In the genomic region with DNA sequence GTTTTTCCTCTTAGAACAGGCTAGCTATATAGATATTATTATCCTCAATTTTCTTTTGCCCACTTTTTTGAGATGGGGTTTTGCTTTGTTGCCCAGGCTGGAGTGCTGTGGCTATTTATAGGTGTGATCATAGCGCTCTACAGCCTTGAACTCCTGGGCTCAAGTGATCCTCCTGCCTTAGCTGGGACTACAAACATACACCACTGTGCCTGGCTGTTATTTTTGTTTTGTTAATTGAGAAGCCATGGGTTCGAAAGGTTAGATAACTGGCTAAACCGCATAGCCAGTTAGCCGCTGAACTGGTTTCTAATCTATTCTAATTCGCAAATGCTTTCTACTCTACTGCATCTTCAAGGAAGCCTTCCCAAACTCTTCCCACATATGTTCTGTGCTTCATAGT, we compare ENCODE assay signal across 26 cellular contexts.
"Had no signal": no experiment of that assay in that cellular context is flagged by ENCODE, and none has a peak within 500 bp of the region (broad histone marks: within the 10 kb centered on the region; RNA-seq: fewer than 3 reads in every experiment).

No MANE protein-coding gene starts in this region.

- H3K27ac Mint-ChIP-seq: activated CD4-positive, alpha-beta T cell treated with anti-CD3 and anti-CD28 coated beads, Interleukin-2, amount 10 ng/mL, durations not matched to agents 7 days and 5 days; activated CD8-positive, alpha-beta T cell treated with anti-CD3 and anti-CD28 coated beads for 36 hours; activated naive CD4-positive, alpha-beta T cell treated with anti-CD3 and anti-CD28 coated beads for 36 hours; activated naive CD4-positive, alpha-beta T cell treated with anti-CD3 and anti-CD28 coated beads, Interleukin-2, amount 50 U/mL, for 24 hours; activated naive CD8-positive, alpha-beta T cell treated with anti-CD3 and anti-CD28 coated beads for 36 hours; activated naive CD8-positive, alpha-beta T cell treated with anti-CD3 and anti-CD28 coated beads, Interleukin-2, amount 50 U/mL, for 24 hours; activated T-helper 17 cell treated with anti-CD3 and anti-CD28 coated beads, Interleukin-2, amount 50 U/mL, for 72 hours had no signal

- H3K36me3 ChIP-seq: adrenal gland, colonic mucosa had no signal

- H3K4me3 ChIP-seq: adrenal gland, body of pancreas, colonic mucosa had no signal

- H3K4me1 ChIP-seq: adrenal gland, body of pancreas, colonic mucosa had no signal

- H3K9me3 ChIP-seq: adrenal gland, body of pancreas, colonic mucosa had no signal

- H3K27me3 Mint-ChIP-seq: activated CD4-positive, alpha-beta T cell treated with anti-CD3 and anti-CD28 coated beads, Interleukin-2, amount 10 ng/mL, durations not matched to agents 7 days and 5 days; activated CD8-positive, alpha-beta T cell treated with anti-CD3 and anti-CD28 coated beads for 36 hours; activated naive CD4-positive, alpha-beta T cell treated with anti-CD3 and anti-CD28 coated beads, Interleukin-2, amount 50 U/mL, for 24 hours; activated naive CD8-positive, alpha-beta T cell treated with anti-CD3 and anti-CD28 coated beads for 36 hours; activated naive CD8-positive, alpha-beta T cell treated with anti-CD3 and anti-CD28 coated beads, Interleukin-2, amount 50 U/mL, for 24 hours; activated T-helper 17 cell treated with anti-CD3 and anti-CD28 coated beads, Interleukin-2, amount 50 U/mL, for 72 hours had no signal

- H3K4me1 Mint-ChIP-seq: activated CD4-positive, alpha-beta T cell treated with anti-CD3 and anti-CD28 coated beads, Interleukin-2, amount 10 ng/mL, durations not matched to agents 7 days and 5 days; activated naive CD4-positive, alpha-beta T cell treated with anti-CD3 and anti-CD28 coated beads, Interleukin-2, amount 50 U/mL, for 24 hours; activated naive CD8-positive, alpha-beta T cell treated with anti-CD3 and anti-CD28 coated beads for 36 hours; activated naive CD8-positive, alpha-beta T cell treated with anti-CD3 and anti-CD28 coated beads, Interleukin-2, amount 50 U/mL, for 24 hours; activated T-helper 17 cell treated with anti-CD3 and anti-CD28 coated beads, Interleukin-2, amount 50 U/mL, for 72 hours had no signal

- FAIRE-seq: frontal cortex had no signal

- H3K4me3 Mint-ChIP-seq: activated CD4-positive, alpha-beta T cell treated with anti-CD3 and anti-CD28 coated beads, Interleukin-2, amount 10 ng/mL, durations not matched to agents 7 days and 5 days; activated CD8-positive, alpha-beta T cell treated with anti-CD3 and anti-CD28 coated beads for 36 hours; activated naive CD4-positive, alpha-beta T cell treated with anti-CD3 and anti-CD28 coated beads for 36 hours; activated naive CD4-positive, alpha-beta T cell treated with anti-CD3 and anti-CD28 coated beads, Interleukin-2, amount 50 U/mL, for 24 hours; activated naive CD8-positive, alpha-beta T cell treated with anti-CD3 and anti-CD28 coated beads for 36 hours; activated naive CD8-positive, alpha-beta T cell treated with anti-CD3 and anti-CD28 coated beads, Interleukin-2, amount 50 U/mL, for 24 hours; activated T-cell treated with anti-CD3 and anti-CD28 coated beads, Interleukin-2, amount 50 U/mL, for 4 hours; activated T-helper 17 cell treated with anti-CD3 and anti-CD28 coated beads, Interleukin-2, amount 50 U/mL, for 72 hours had no signal

- DNase-seq: activated CD4-positive, alpha-beta T cell treated with anti-CD3 and anti-CD28 coated beads for 1 hour; activated CD4-positive, alpha-beta T cell treated with anti-CD3 and anti-CD28 coated beads for 4 hours; activated CD4-positive, alpha-beta T cell treated with anti-CD3 and anti-CD28 coated beads, Interleukin-2, amount 10 ng/mL, durations not matched to agents 7 days and 5 days; activated CD4-positive, alpha-beta T cell treated with anti-CD3 and anti-CD28 coated beads, Interleukin-2, amount 50 U/mL, for 4 hours; activated CD8-positive, alpha-beta memory T cell treated with anti-CD3 and anti-CD28 coated beads for 24 hours; activated CD8-positive, alpha-beta T cell treated with anti-CD3 and anti-CD28 coated beads for 36 hours; activated effector memory CD4-positive, alpha-beta T cell treated with Interleukin-2 at 50 U/mL for 16 hours; activated naive CD4-positive, alpha-beta T cell treated with anti-CD3 and anti-CD28 coated beads for 36 hours; activated naive CD8-positive, alpha-beta T cell treated with anti-CD3 and anti-CD28 coated beads for 36 hours; activated naive CD8-positive, alpha-beta T cell treated with anti-CD3 and anti-CD28 coated beads, Interleukin-2, amount 50 U/mL, for 24 hours; activated T-cell treated with anti-CD3 and anti-CD28 coated beads, Interleukin-2, amount 50 U/mL, for 4 hours; adrenal gland; amygdala; aorta; body of pancreas; central memory CD4-positive, alpha-beta T cell; cerebellar nuclear complex; colonic mucosa; effector CD8-positive, alpha-beta T cell; foreskin fibroblast; head of caudate nucleus; T-helper 2 cell had no signal

- ATAC-seq: activated CD8-positive, alpha-beta T cell treated with anti-CD3 and anti-CD28 coated beads for 36 hours; activated naive CD8-positive, alpha-beta T cell treated with anti-CD3 and anti-CD28 coated beads, Interleukin-2, amount 50 U/mL, for 24 hours; activated T-cell treated with anti-CD3 and anti-CD28 coated beads, Interleukin-2, amount 50 U/mL, for 4 hours; activated T-helper 17 cell treated with anti-CD3 and anti-CD28 coated beads, Interleukin-2, amount 50 U/mL, for 72 hours; body of pancreas; esophagus mucosa had no signal

- H3K27me3 ChIP-seq: adrenal gland, body of pancreas, colonic mucosa had no signal

- H3K9me3 Mint-ChIP-seq: activated CD4-positive, alpha-beta T cell treated with anti-CD3 and anti-CD28 coated beads, Interleukin-2, amount 10 ng/mL, durations not matched to agents 7 days and 5 days; activated T-cell treated with anti-CD3 and anti-CD28 coated beads, Interleukin-2, amount 50 U/mL, for 4 hours; activated T-helper 17 cell treated with anti-CD3 and anti-CD28 coated beads, Interleukin-2, amount 50 U/mL, for 72 hours had no signal

- H3K27ac ChIP-seq: adrenal gland, body of pancreas, colonic mucosa had no signal
